1 cellular context compared by ENCODE assay signal in genomic region chr12:70724444-70724843, GRCh38.
TF ChIP-seq lines count a peak whose summit lies in the region.

No MANE protein-coding gene starts in this region.

TF ChIP-seq in K562, 482 proteins besides CTCF, POLR2A, EP300 and RAD21 (continued from another document):
- TF ChIP-seq MAFF (IDR thresholded peaks at IDR 0.05; ENCODE audit: low read length) (no peak), ATF6 (CRISPR knock-in tag; IDR thresholded peaks at IDR 0.05) (no peak), RBM25 (IDR thresholded peaks at IDR 0.05; ENCODE audit: low read depth, low read length, severe bottlenecking) (no peak)
TF ChIP-seq in K562: peak in this region for 0.
